ENCODE assay signal across 1 cellular context in the genomic region with DNA sequence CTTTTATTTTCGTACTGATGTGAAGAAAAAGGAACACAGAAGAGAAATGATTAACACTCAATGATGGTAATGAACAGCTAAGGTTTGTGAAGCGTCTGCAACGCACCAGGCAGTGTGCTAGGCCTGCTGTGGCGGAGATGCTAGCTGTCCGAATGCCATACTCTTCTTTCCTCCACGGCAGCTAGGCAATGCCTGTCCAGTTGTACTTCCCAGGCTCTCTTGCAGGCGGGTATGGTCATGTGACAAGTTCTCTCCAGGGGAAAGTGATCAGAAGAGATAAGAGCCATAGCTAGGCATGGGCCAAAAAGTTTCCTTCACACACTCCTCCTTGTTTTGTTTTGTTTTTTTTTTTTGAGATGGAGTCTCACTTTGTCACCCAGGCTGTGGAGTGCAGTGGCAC.
TF ChIP-seq lines count a peak whose summit lies in the region.

No MANE protein-coding gene starts in this region.

TF ChIP-seq in SK-N-SH, 30 proteins besides CTCF, POLR2A, EP300 and RAD21:
- TF ChIP-seq SIN3A (IDR thresholded peaks at IDR 0.05; ENCODE audit: borderline replicate concordance, low read depth, low read length) (no peak), GATA2 (CRISPR knock-in tag; IDR thresholded peaks at IDR 0.05) (peak; percentile 34; the same call in 1 of the 2 replicates)
- TF ChIP-seq, protein P1, sequence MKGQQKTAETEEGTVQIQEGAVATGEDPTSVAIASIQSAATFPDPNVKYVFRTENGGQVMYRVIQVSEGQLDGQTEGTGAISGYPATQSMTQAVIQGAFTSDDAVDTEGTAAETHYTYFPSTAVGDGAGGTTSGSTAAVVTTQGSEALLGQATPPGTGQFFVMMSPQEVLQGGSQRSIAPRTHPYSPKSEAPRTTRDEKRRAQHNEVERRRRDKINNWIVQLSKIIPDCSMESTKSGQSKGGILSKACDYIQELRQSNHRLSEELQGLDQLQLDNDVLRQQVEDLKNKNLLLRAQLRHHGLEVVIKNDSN (IDR thresholded peaks at IDR 0.05; ENCODE audit: borderline replicate concordance, low read depth), result peak; percentile 44; the same call in 1 of the 2 replicates
